Comparison of ENCODE assay signal across 9 cellular contexts in the genomic region with DNA sequence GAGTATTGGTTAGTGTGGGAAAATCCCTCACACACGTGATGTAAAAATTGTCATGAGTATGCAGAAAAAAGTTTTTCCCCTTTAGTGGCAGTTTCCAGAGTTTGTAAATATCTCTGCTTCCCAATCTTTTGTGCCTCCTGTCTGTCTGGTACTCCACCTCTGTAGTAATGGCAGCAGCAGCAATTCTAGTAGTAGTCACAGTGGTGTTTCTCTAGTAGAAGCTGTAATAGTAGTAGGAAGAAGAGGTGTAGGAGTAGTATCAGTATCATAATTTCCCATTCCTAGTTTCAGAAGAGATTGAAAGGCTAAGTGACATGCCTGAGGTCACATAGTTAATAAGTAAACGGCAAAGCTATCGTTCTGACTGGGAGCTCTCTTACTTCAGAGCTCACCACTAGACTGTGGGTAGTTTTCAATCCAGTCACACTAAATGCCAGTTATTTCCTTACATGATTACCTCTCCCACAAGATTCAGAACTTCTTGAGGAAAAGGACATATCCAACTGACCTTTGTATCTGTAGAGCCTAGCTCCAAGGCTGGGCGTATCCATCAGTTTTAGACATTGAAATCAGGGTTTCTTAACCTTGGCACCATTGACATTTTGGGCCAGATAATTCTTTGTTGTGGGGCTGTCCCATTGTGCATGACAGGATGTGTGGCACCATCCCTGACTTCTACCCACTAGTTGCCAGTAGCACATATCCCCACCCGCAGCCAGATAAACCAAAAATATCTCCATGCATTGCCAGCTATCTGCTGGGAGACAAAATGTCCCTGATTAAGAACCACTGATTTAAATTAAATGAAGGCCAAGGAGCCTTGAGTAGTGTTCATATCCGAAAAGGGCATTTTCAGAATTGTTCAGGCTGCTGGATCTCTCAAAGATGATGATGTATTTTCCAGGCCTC.
A peak's percentile ranks its signal among the peaks of the same experiment; 100 is the strongest.
DNase-seq lines count a peak whose midpoint lies in the region; ATAC-seq lines count a peak whose summit lies in the region.
"Had no signal": no experiment of that assay in that cellular context is flagged by ENCODE, and none has a peak within 500 bp of the region (broad histone marks: within the 10 kb centered on the region; RNA-seq: fewer than 3 reads in every experiment).

No MANE protein-coding gene starts in this region.

- intact Hi-C loops in Right ventricle myocardium inferior (cut with DNase I): no loop called here

- no peak for DNase-seq in left lobe of liver (ENCODE audit: low spot score)
- DNase-seq in mesenteric fat pad (ENCODE audit: low spot score): no peak
- DNase-seq in Right ventricle myocardium inferior (ENCODE audit: missing footprints): no peak
- no peak for DNase-seq in NCI-H446 (lab: John Stamatoyannopoulos, UW)
- DNase-seq in HUDEP-2 (lab: John Stamatoyannopoulos, UW; ENCODE audit: unreplicated experiment in 76 of 76): no peak
- DNase-seq: central memory CD4-positive, alpha-beta T cell had no signal

- peak; percentile 96 for ATAC-seq in GM18498 (IDR thresholded peaks at IDR 0.05; ENCODE audit: unreplicated experiment)
- ATAC-seq in GM21515 (IDR thresholded peaks at IDR 0.05; ENCODE audit: unreplicated experiment): peak; percentile 94
- ATAC-seq in HG03460 (IDR thresholded peaks at IDR 0.05; ENCODE audit: unreplicated experiment): peak; percentile 99
- ATAC-seq in left lobe of liver: peak; percentile 91
- ATAC-seq in Right ventricle myocardium inferior: no peak
